In genomic region chr4:186685744-186686143, GRCh38 we compare ENCODE assay signal across 11 cellular contexts. TPM values are rescaled to one million over a fixed set of nuclear protein-coding genes. Genes with fewer than 3 reads are reported as not detected.
DNase-seq lines count a peak whose midpoint lies in the region; ATAC-seq and TF ChIP-seq lines count a peak whose summit lies in the region.
"Had no signal": no experiment of that assay in that cellular context is flagged by ENCODE, and none has a peak within 500 bp of the region (broad histone marks: within the 10 kb centered on the region; RNA-seq: fewer than 3 reads in every experiment).

No MANE protein-coding gene starts in this region.

- DNase-seq in Panc1 (ENCODE audit: low read depth, low spot score) (peak; percentile 75), fibroblast of mammary gland (ENCODE audit: low read depth) (peak; percentile 83), HEK293T (ENCODE audit: extremely low spot score) (no peak), activated gamma-delta T cell treated with Interleukin-2 at 50 U/mL for 16 hours (no peak), NCI-H146 treated with DMSO at 0.1 percent for 48 hours (lab: John Stamatoyannopoulos, UW; ENCODE audit: unreplicated experiment) (no peak)
- DNase-seq in activated naive CD8-positive, alpha-beta T cell treated with anti-CD3 and anti-CD28 coated beads, Interleukin-2, amount 50 U/mL, for 24 hours = no peak
- DNase-seq: activated naive CD4-positive, alpha-beta T cell treated with anti-CD3 and anti-CD28 coated beads, Interleukin-2, amount 50 U/mL, for 16 hours; T-helper 1 cell had no signal

- peaks cover 0 to 98% (median 7%) of the 10 kb centered on the region in 11 experiments; a peak in 8 of 22 replicates for H4K20me1 ChIP-seq in BLaER1 treated with 17β-estradiol and CSF1 and Interleukin-3, amounts not matched to agents 10 nM and 100 nM

- CTCF ChIA-PET in Panc1 (lab: Charles Lee) (no interaction called here), HEK293T (lab: Yijun Ruan, JAX) (interaction anchor here (0.8 kb wide), 1 partner anchor 40 kb away, joined by 3 read pairs; no protein-coding TSS in a partner anchor)

- H3K4me1 Mint-ChIP-seq in activated naive CD8-positive, alpha-beta T cell treated with anti-CD3 and anti-CD28 coated beads, Interleukin-2, amount 50 U/mL, for 24 hours = no peaks in the 10 kb centered on the region

- H3K4me3 Mint-ChIP-seq in activated naive CD8-positive, alpha-beta T cell treated with anti-CD3 and anti-CD28 coated beads, Interleukin-2, amount 50 U/mL, for 24 hours = no peak overlapping the region

- H3K4me1 ChIP-seq in BLaER1 treated with 17β-estradiol and CSF1 and Interleukin-3, amounts not matched to agents 10 nM and 100 nM = peaks cover 27 to 47% (median 42%) of the 10 kb centered on the region in 10 experiments
- H3K4me1 ChIP-seq in Panc1 (ENCODE audit: control insufficient read depth, insufficient read depth, low read length) (peaks cover 88% of the 10 kb centered on the region), muscle layer of duodenum (ENCODE audit: control insufficient read depth in 1 of 2, insufficient read depth in 2 of 2, low read length in 2 of 2) (peaks cover 8 to 15% of the 10 kb centered on the region in 2 donors)

- ATAC-seq in Panc1 = peak; percentile 66
- no peak for ATAC-seq in activated naive CD8-positive, alpha-beta T cell treated with anti-CD3 and anti-CD28 coated beads, Interleukin-2, amount 50 U/mL, for 24 hours

- no peaks in the 10 kb centered on the region for H3K27me3 ChIP-seq in BLaER1 treated with 17β-estradiol and CSF1 and Interleukin-3, amounts not matched to agents 10 nM and 100 nM
- H3K27me3 ChIP-seq in Panc1 (ENCODE audit: control insufficient read depth, insufficient read depth, low read length) (no peaks in the 10 kb centered on the region), muscle layer of duodenum (ENCODE audit: low read depth, low read length) (no peaks in the 10 kb centered on the region)

- TF ChIP-seq CTCF in Panc1 (IDR thresholded peaks at IDR 0.05) (no peak), fibroblast of mammary gland (conservative IDR thresholded peaks at IDR 0.05; ENCODE audit: control insufficient read depth, insufficient read depth, low read depth, low read length) (no peak)

- intact Hi-C loops in Panc1 (cut with micrococcal nuclease; ENCODE audit: unreplicated experiment) = no loop called here

- no peak overlapping the region for H3K27ac Mint-ChIP-seq in activated naive CD8-positive, alpha-beta T cell treated with anti-CD3 and anti-CD28 coated beads, Interleukin-2, amount 50 U/mL, for 24 hours

- H3K36me3 Mint-ChIP-seq in activated naive CD8-positive, alpha-beta T cell treated with anti-CD3 and anti-CD28 coated beads, Interleukin-2, amount 50 U/mL, for 24 hours (ENCODE audit: low read depth) = no peaks in the 10 kb centered on the region

- in situ Hi-C loops in Panc1 (cut with HindIII; ENCODE audit: low pct_unique_long_range_greater_than_20kb, low sequenced_read_pairs) = no loop called here

- no peak overlapping the region for H3K4me3 ChIP-seq in BLaER1 treated with 17β-estradiol and CSF1 and Interleukin-3, amounts not matched to agents 10 nM and 100 nM
- H3K4me3 ChIP-seq in Panc1 (ENCODE audit: low read depth in 2 of 2, low read length in 2 of 2) (peak overlapping the region in 1 of 2 experiments; percentile 45; a peak in 2 of 4 replicates), fibroblast of mammary gland (ENCODE audit: control insufficient read depth, low read depth, low read length) (no peak overlapping the region), muscle layer of duodenum (ENCODE audit: low read depth in 1 of 2, low read length in 2 of 2) (no peak overlapping the region)

- BruUV-seq in Panc1 (replicated peaks; lab: Mats Ljungman, UMichigan) = no TSS peak

- peaks cover 12% of the 10 kb centered on the region for H3K9me3 Mint-ChIP-seq in activated naive CD8-positive, alpha-beta T cell treated with anti-CD3 and anti-CD28 coated beads, Interleukin-2, amount 50 U/mL, for 24 hours

- H3K27ac ChIP-seq in BLaER1 treated with 17β-estradiol and CSF1 and Interleukin-3, amounts not matched to agents 10 nM and 100 nM = peak overlapping the region in 1 of 11 experiments; percentile 86; a peak in 1 of 22 replicates
- H3K27ac ChIP-seq in Panc1 (ENCODE audit: low read length) = peak overlapping the region; percentile 98
- peak overlapping the region; percentile 82 for H3K27ac ChIP-seq in muscle layer of duodenum (ENCODE audit: low read length)
- H3K27ac ChIP-seq: KMS-11 had no signal

- POLR2A ChIA-PET in Panc1 (lab: Charles Lee) = interaction anchor here (0.5 kb wide), 1 partner anchor 155 kb away, joined by 9 read pairs; no protein-coding TSS in a partner anchor
- POLR2A ChIA-PET in HEK293T (lab: Yijun Ruan, JAX) = no interaction called here

- H3K9ac ChIP-seq in BLaER1 treated with 17β-estradiol and CSF1 and Interleukin-3, amounts not matched to agents 10 nM and 100 nM = no peak overlapping the region
- H3K9ac ChIP-seq: KMS-11 had no signal

- peaks cover 0 to 2% (median 0%) of the 10 kb centered on the region in 11 experiments; a peak in 2 of 22 replicates for H3K9me3 ChIP-seq in BLaER1 treated with 17β-estradiol and CSF1 and Interleukin-3, amounts not matched to agents 10 nM and 100 nM (replicated peaks in 1 of 11)
- no peaks in the 10 kb centered on the region for H3K9me3 ChIP-seq in Panc1 (ENCODE audit: control insufficient read depth, insufficient read depth, low read depth, low read length)
- H3K9me3 ChIP-seq in muscle layer of duodenum (ENCODE audit: control insufficient read depth in 1 of 2, low read length in 2 of 2) = no peaks in the 10 kb centered on the region

- H3K27me3 Mint-ChIP-seq in activated naive CD8-positive, alpha-beta T cell treated with anti-CD3 and anti-CD28 coated beads, Interleukin-2, amount 50 U/mL, for 24 hours = no peaks in the 10 kb centered on the region

- H3K36me3 ChIP-seq in BLaER1 treated with 17β-estradiol and CSF1 and Interleukin-3, amounts not matched to agents 10 nM and 100 nM = peaks cover 0 to 86% (median 54%) of the 10 kb centered on the region in 11 experiments; a peak in 16 of 22 replicates
- H3K36me3 ChIP-seq in Panc1 (ENCODE audit: control insufficient read depth, insufficient read depth, low read length) = no peaks in the 10 kb centered on the region
- H3K36me3 ChIP-seq in muscle layer of duodenum (ENCODE audit: control insufficient read depth in 1 of 2, insufficient read depth in 2 of 2, low read length in 2 of 2) = no peaks in the 10 kb centered on the region

- H3K4me2 ChIP-seq in BLaER1 treated with 17β-estradiol and CSF1 and Interleukin-3, amounts not matched to agents 10 nM and 100 nM = peak overlapping the region in 6 of 11 experiments; percentile 0 to 60 (median 28); a peak in 5 of 22 replicates
- H3K4me2 ChIP-seq: KMS-11 had no signal

TF ChIP-seq in HEK293T, 16 proteins besides CTCF, POLR2A, EP300 and RAD21:
- TF ChIP-seq FOXM1 (IDR thresholded peaks at IDR 0.05; ENCODE audit: borderline replicate concordance) (no peak), LEF1 (IDR thresholded peaks at IDR 0.05; ENCODE audit: borderline replicate concordance) (no peak), FOXK2 (IDR thresholded peaks at IDR 0.05) (no peak), TARDBP (IDR thresholded peaks at IDR 0.05) (no peak), NFRKB (IDR thresholded peaks at IDR 0.05) (no peak), ARNT (IDR thresholded peaks at IDR 0.05) (no peak), HDGF (IDR thresholded peaks at IDR 0.05; ENCODE audit: borderline replicate concordance) (no peak), SUZ12 (IDR thresholded peaks at IDR 0.05) (no peak), BHLHE40 (IDR thresholded peaks at IDR 0.05; ENCODE audit: borderline replicate concordance) (no peak), FOXA1 (IDR thresholded peaks at IDR 0.05) (no peak), ELF4 (IDR thresholded peaks at IDR 0.05) (no peak), SP1 (IDR thresholded peaks at IDR 0.05) (no peak), CTBP1 (IDR thresholded peaks at IDR 0.05; ENCODE audit: borderline replicate concordance) (no peak), ZNF384 (IDR thresholded peaks at IDR 0.05) (no peak), PKNOX1 (IDR thresholded peaks at IDR 0.05) (no peak), L3MBTL2 (conservative IDR thresholded peaks at IDR 0.05) (no peak)

RNA-seq across cellular contexts. Expression of gene FAT1, which starts 37.9 kb away (rescaled TPM):
- 288 TPM for total RNA-seq in Panc1 (2021; ENCODE audit: unreplicated experiment)
- polyA plus RNA-seq in Panc1 (2012; ENCODE audit: insufficient read length) = 203 TPM

Comparison
In these comparisons a context has a peak if more than half of its experiments do, and no peak if none do; other contexts are left out.
1. DNase-seq: peak in Panc1 (single experiment) and fibroblast of mammary gland (single experiment); none in HEK293T (single experiment), activated gamma-delta T cell treated with Interleukin-2 at 50 U/mL for 16 hours (single experiment), NCI-H146 treated with DMSO at 0.1 percent for 48 hours (single experiment) and activated naive CD8-positive, alpha-beta T cell treated with anti-CD3 and anti-CD28 coated beads, Interleukin-2, amount 50 U/mL, for 24 hours (single experiment).